In the genomic region with DNA sequence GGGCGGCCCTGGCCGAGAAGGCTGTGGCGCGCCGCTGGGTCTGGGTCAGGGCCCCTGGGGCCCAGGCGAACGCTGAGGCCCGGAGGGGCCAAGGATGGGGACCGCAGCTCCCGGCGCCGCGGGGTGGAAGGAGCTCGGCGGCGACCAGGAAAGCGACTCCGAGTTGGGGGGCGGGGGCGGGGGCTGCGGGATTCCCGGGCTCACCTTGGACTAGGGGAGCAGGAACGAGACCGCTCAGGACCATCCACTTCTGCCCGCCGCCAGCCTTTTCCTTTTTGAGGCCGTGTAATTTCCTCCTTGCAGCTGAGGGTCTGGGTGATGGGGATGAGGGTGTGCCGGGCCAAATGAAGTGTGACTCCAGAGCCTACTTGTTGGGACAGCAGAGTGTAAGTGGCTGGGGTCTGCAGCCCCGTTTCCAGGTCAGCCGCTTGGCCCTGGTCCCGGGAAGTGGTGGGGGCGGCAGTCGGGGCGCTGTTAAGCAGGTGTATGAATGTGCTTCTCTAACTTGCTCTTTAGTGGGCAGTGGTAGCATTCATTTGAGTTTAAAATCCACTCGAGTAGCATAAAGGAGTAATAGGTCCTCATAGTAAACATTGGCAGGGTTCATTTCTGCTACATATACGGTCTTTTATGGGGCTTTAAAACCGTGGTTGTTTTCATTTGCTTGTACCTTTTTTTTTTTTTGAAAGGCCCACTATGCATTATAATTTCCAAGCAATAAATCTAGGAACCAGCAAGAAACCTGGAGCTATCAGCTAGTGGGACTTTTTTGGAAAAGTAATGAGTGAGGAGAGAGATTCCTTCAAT, we compare ENCODE assay signal across 8 cellular contexts. TPM values are rescaled to one million over a fixed set of nuclear protein-coding genes. Genes with fewer than 3 reads are reported as not detected.
DNase-seq lines count a peak whose midpoint lies in the region; ATAC-seq and TF ChIP-seq lines count a peak whose summit lies in the region.

No MANE protein-coding gene starts in this region.

- no peaks in the 10 kb centered on the region for H3K27me3 ChIP-seq in ACC112 (ENCODE audit: insufficient read depth, low read length)
- H3K27me3 ChIP-seq in right atrium auricular region: no peaks in the 10 kb centered on the region
- H3K27me3 ChIP-seq in psoas muscle (ENCODE audit: insufficient read depth in 3 of 3, low read length in 2 of 3): no peaks in the 10 kb centered on the region

- H3K79me2 ChIP-seq in ACC112 (ENCODE audit: control insufficient read depth, insufficient read depth, low read length, unreplicated experiment): peaks cover 36% of the 10 kb centered on the region

- H3K4me3 ChIP-seq in ACC112 (ENCODE audit: low read depth, low read length) (peak overlapping the region; percentile 81), right atrium auricular region (peak overlapping the region; percentile 87 to 97), psoas muscle (peak overlapping the region; percentile 70)

- DNase-seq in right atrium auricular region (ENCODE audit: low spot score): no peak
- peak in 1 of 2 donors; percentile 58 for DNase-seq in psoas muscle
- no peak for DNase-seq in occipital lobe (lab: John Stamatoyannopoulos, UW)

- TF ChIP-seq CTCF in right atrium auricular region (IDR thresholded peaks at IDR 0.05): peak in 1 of 2 donors; percentile 45
- TF ChIP-seq CTCF in psoas muscle (IDR thresholded peaks at IDR 0.05): no peak

- H3K4me1 ChIP-seq in ACC112 (ENCODE audit: control insufficient read depth, insufficient read depth, low read length, unreplicated experiment): peaks cover 32% of the 10 kb centered on the region
- H3K4me1 ChIP-seq in right atrium auricular region: peaks cover 0 to 22% of the 10 kb centered on the region in 2 donors
- peaks cover 26% of the 10 kb centered on the region for H3K4me1 ChIP-seq in psoas muscle

- intact Hi-C loops in psoas muscle (cut with DNase I): loop anchor here (2.0 to 5.0 kb wide), 2 partner anchors 79 to 159 kb away; a partner anchor contains a TSS

- ATAC-seq in GM18499 (IDR thresholded peaks at IDR 0.05; ENCODE audit: insufficient read depth, unreplicated experiment) (peak; percentile 35), HG02973 (IDR thresholded peaks at IDR 0.05; ENCODE audit: unreplicated experiment) (peak; percentile 23), psoas muscle (peak in 2 of 4 donors; percentile 14 to 31)

- H3K27ac ChIP-seq in ACC112 (ENCODE audit: low read depth, low read length) (peak overlapping the region; percentile 98), adipose tissue (ENCODE audit: low read depth, low read length) (peak overlapping the region; percentile 17), right atrium auricular region (peak overlapping the region; percentile 81 to 84), psoas muscle (peak overlapping the region; percentile 43)

- H3K36me3 ChIP-seq in ACC112 (ENCODE audit: insufficient read depth, low read length) (no peaks in the 10 kb centered on the region), right atrium auricular region (no peaks in the 10 kb centered on the region), psoas muscle (ENCODE audit: insufficient read depth in 1 of 2, low read depth in 1 of 2) (no peaks in the 10 kb centered on the region)

- 0% methylated on average over 34 to 37 of the region's 37 CpGs for WGBS in adipose tissue, 3 donors
- 0 to 1% (median 0%) methylated on average over 22 to 37 of the region's 37 CpGs for WGBS in psoas muscle, 3 donors

- H2AFZ ChIP-seq in ACC112 (ENCODE audit: low read length, unreplicated experiment): peak overlapping the region; percentile 77

- H3K9me3 ChIP-seq in right atrium auricular region (no peaks in the 10 kb centered on the region), psoas muscle (no peaks in the 10 kb centered on the region)

TF ChIP-seq in PFSK-1, 5 proteins besides CTCF, POLR2A, EP300 and RAD21:
- TF ChIP-seq, protein P1, sequence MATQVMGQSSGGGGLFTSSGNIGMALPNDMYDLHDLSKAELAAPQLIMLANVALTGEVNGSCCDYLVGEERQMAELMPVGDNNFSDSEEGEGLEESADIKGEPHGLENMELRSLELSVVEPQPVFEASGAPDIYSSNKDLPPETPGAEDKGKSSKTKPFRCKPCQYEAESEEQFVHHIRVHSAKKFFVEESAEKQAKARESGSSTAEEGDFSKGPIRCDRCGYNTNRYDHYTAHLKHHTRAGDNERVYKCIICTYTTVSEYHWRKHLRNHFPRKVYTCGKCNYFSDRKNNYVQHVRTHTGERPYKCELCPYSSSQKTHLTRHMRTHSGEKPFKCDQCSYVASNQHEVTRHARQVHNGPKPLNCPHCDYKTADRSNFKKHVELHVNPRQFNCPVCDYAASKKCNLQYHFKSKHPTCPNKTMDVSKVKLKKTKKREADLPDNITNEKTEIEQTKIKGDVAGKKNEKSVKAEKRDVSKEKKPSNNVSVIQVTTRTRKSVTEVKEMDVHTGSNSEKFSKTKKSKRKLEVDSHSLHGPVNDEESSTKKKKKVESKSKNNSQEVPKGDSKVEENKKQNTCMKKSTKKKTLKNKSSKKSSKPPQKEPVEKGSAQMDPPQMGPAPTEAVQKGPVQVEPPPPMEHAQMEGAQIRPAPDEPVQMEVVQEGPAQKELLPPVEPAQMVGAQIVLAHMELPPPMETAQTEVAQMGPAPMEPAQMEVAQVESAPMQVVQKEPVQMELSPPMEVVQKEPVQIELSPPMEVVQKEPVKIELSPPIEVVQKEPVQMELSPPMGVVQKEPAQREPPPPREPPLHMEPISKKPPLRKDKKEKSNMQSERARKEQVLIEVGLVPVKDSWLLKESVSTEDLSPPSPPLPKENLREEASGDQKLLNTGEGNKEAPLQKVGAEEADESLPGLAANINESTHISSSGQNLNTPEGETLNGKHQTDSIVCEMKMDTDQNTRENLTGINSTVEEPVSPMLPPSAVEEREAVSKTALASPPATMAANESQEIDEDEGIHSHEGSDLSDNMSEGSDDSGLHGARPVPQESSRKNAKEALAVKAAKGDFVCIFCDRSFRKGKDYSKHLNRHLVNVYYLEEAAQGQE (IDR thresholded peaks at IDR 0.05; ENCODE audit: insufficient read depth in 1 of 2, low read depth in 2 of 2, low read length in 2 of 2): no peak
- TF ChIP-seq SIN3A (IDR thresholded peaks at IDR 0.05; ENCODE audit: borderline replicate concordance, insufficient read depth, low read length): 0 out of 2 replicates have a peak, but pooled peaks have one; percentile 8

RNA-seq across cellular contexts. Expression of a gene that starts 0.7 kb away (rescaled TPM):
- 54.8 TPM for polyA plus RNA-seq in PFSK-1 (2012; ENCODE audit: insufficient read length, low read depth)
- polyA plus RNA-seq in adipose tissue (10 to 100 TPM in 2 of 3 donors, 1 to 10 TPM in 1; 7.1 to 21.1 (median 15.4) TPM), psoas muscle (10 to 100 TPM in 1 of 3 donors, 1 to 10 TPM in 2; 3.4 to 14.7 (median 8.6) TPM)
- total RNA-seq in right atrium auricular region (10 to 100 TPM; 18.3 to 22.5 TPM), psoas muscle (10 to 100 TPM; 15.5 to 17.5 (median 16.5) TPM), occipital lobe (28.2 TPM)

RNA-seq across cellular contexts. Expression of a gene that starts 27.1 kb away (rescaled TPM):
- polyA plus RNA-seq in PFSK-1 (2012; ENCODE audit: insufficient read length, low read depth): 4.3 TPM
- polyA plus RNA-seq in adipose tissue: 1 to 10 TPM; 1.2 to 7.8 (median 3.2) TPM
- total RNA-seq in right atrium auricular region: 10 to 100 TPM; 12.1 to 14.7 TPM
- 10 to 100 TPM; 12.0 to 17.9 (median 15.8) TPM for total RNA-seq in psoas muscle
- 10 to 100 TPM; 10.9 to 37.0 (median 12.5) TPM for polyA plus RNA-seq in psoas muscle
- 12.3 TPM for total RNA-seq in occipital lobe

RNA-seq across cellular contexts. Expression of a gene that starts 27.4 kb away (rescaled TPM):
- 7.4 TPM for polyA plus RNA-seq in PFSK-1 (2012; ENCODE audit: insufficient read length, low read depth)
- polyA plus RNA-seq in adipose tissue (10 to 100 TPM in 1 of 3 donors, 1 to 10 TPM in 2; 3.4 to 11.7 (median 7.3) TPM), psoas muscle (10 to 100 TPM; 17.3 to 36.6 (median 23.2) TPM)
- total RNA-seq in right atrium auricular region (10 to 100 TPM in 1 of 2 donors, 1 to 10 TPM in 1; 10.0 to 10.9 TPM), psoas muscle (10 to 100 TPM; 24.9 to 35.0 (median 30.0) TPM), occipital lobe (14.2 TPM)

Comparison
In these comparisons a context has a peak if more than half of its experiments do, and no peak if none do; other contexts are left out.
1. H3K27ac ChIP-seq: peak in every context shown above with its lines; median percentile 98 in ACC112; 82 in right atrium auricular region; 43 in psoas muscle; 17 in adipose tissue.